10 cellular contexts compared by ENCODE assay signal in the genomic region with DNA sequence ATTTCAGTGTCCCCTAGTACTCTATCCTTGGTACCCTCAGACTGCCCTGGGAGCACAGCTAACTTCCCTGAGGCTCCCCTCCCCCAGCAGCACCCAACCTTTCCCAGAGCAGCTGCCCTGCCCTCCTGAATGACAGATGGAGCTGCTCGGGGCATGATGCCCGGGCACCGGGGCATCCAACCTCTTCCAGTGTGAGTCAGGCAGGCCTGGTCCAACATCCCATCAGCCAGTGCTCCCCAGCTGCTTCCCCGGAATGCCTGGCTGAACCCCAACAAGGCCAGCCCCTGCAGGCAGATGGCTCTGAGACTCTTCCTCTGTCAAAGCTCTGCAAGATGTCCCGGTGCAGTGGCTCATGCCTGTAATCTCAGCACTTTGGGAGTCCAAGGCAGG. TPM values are rescaled to one million over a fixed set of nuclear protein-coding genes. Genes with fewer than 3 reads are reported as not detected.
DNase-seq lines count a peak whose midpoint lies in the region; TF ChIP-seq lines count a peak whose summit lies in the region.
"Had no signal": no experiment of that assay in that cellular context is flagged by ENCODE, and none has a peak within 500 bp of the region (broad histone marks: within the 10 kb centered on the region; RNA-seq: fewer than 3 reads in every experiment).

No MANE protein-coding gene starts in this region.

- H3K9me3 ChIP-seq in mammary epithelial cell (replicated peaks; ENCODE audit: insufficient read depth, low read length) = no peaks in the 10 kb centered on the region

- intact Hi-C loops in mammary epithelial cell (cut with micrococcal nuclease) = no loop called here

- no TSS peak for BruUV-seq in mammary epithelial cell (replicated peaks; lab: Mats Ljungman, UMichigan)

- CTCF ChIA-PET in mammary epithelial cell (lab: Charles Lee; ENCODE audit: low non-redundant PET) = no interaction called here

- H3K79me2 ChIP-seq in mammary epithelial cell (ENCODE audit: insufficient read depth, low read length) (no peaks in the 10 kb centered on the region), mesendoderm (ENCODE audit: control insufficient read depth, insufficient read depth, low read length) (no peaks in the 10 kb centered on the region)

- DNase-seq in AG10803 (ENCODE audit: low read depth) (peak; percentile 77), HT1080 (ENCODE audit: low read depth) (peak; percentile 37), mammary epithelial cell (peak; percentile 67), mesendoderm (no peak), LoVo (ENCODE audit: low spot score) (no peak), DMS79 treated with DMSO at 0.1 percent for 48 hours (lab: John Stamatoyannopoulos, UW) (no peak), SKM-1 treated with dmso at 0.1 percent for 144 hours (lab: John Stamatoyannopoulos, UW; ENCODE audit: unreplicated experiment) (no peak)
- DNase-seq in activated T-cell treated with anti-CD3 and anti-CD28 coated beads, Interleukin-2, amount 50 U/mL, for 1 hour = no peak
- DNase-seq: activated CD4-positive, alpha-beta memory T cell treated with anti-CD3 and anti-CD28 coated beads, Interleukin-2, amount 10 ng/mL, durations not matched to agents 7 days and 5 days; NCI-H748 treated with DMSO at 0.1 percent for 48 hours had no signal

- WGBS in mammary epithelial cell (ENCODE audit: low coverage, missing lambda C conversion rate) = 3% methylated on average over 5 of the region's 5 CpGs
- WGBS in mesendoderm (ENCODE audit: extremely low coverage, insufficient coverage, low lambda C conversion rate) = no CpG with 5 or more reads among the region's 5 CpGs

- peak overlapping the region; percentile 15 for H3K56ac ChIP-seq in mesendoderm (ENCODE audit: low read length)

- H2AFZ ChIP-seq in mammary epithelial cell (ENCODE audit: low read depth, low read length) = peak overlapping the region; percentile 69

- no peak overlapping the region for H3K23ac ChIP-seq in mesendoderm (ENCODE audit: low read length)

- H3K9ac ChIP-seq in mammary epithelial cell (ENCODE audit: insufficient read depth, low read length) = no peak overlapping the region
- no peak overlapping the region for H3K9ac ChIP-seq in mesendoderm (ENCODE audit: low read length)

- no peaks in the 10 kb centered on the region for H4K20me1 ChIP-seq in mammary epithelial cell (ENCODE audit: insufficient read depth, low read length)

- H3K27me3 ChIP-seq in mammary epithelial cell (ENCODE audit: insufficient read depth, low read length) (no peaks in the 10 kb centered on the region), mesendoderm (ENCODE audit: insufficient read depth, low read length, poor library complexity) (no peaks in the 10 kb centered on the region)

- TF ChIP-seq CTCF in AG10803 (conservative IDR thresholded peaks at IDR 0.05; ENCODE audit: low read length) (no peak), mammary epithelial cell (conservative IDR thresholded peaks at IDR 0.05 in 1 of 2, IDR thresholded peaks at IDR 0.05 in 1 of 2; ENCODE audit: extremely low read depth in 1 of 2, insufficient read depth in 1 of 2, low read depth in 1 of 2, low read length in 2 of 2) (no peak)

- H3K4me3 ChIP-seq in AG10803 (ENCODE audit: low read length) (no peak overlapping the region), mammary epithelial cell (replicated peaks in 1 of 3; ENCODE audit: insufficient read depth in 1 of 3, low read depth in 2 of 3, low read length in 3 of 3) (no peak overlapping the region), mesendoderm (ENCODE audit: low read length) (no peak overlapping the region)

- H2AK5ac ChIP-seq in mesendoderm (ENCODE audit: low read length) = no peak overlapping the region

- no peak overlapping the region for H2BK15ac ChIP-seq in mesendoderm (replicated peaks; ENCODE audit: low read depth)

- H3K18ac ChIP-seq in mesendoderm (ENCODE audit: low read length) = no peak overlapping the region

- in situ Hi-C loops in mammary epithelial cell (cut with MboI; ENCODE audit: low sequenced_read_pairs in 2 of 2) = loop anchor here in 1 of 2 donors (10.0 kb wide), 1 partner anchor 195 kb away; a partner anchor contains a TSS

- no peaks in the 10 kb centered on the region for H3K79me1 ChIP-seq in mesendoderm (ENCODE audit: low read length)

- H2BK5ac ChIP-seq in mesendoderm (ENCODE audit: low read length) = no peak overlapping the region

- no peak overlapping the region for H3K4ac ChIP-seq in mesendoderm (ENCODE audit: low read depth, low read length)

- H2BK120ac ChIP-seq in mesendoderm (ENCODE audit: low read depth, low read length) = no peak overlapping the region

- H3K4me1 ChIP-seq in mammary epithelial cell (ENCODE audit: insufficient read depth, low read length) = peaks cover 31% of the 10 kb centered on the region
- H3K4me1 ChIP-seq in mesendoderm (ENCODE audit: control insufficient read depth, low read depth, low read length) = no peaks in the 10 kb centered on the region

- H3K36me3 ChIP-seq in mammary epithelial cell (ENCODE audit: insufficient read depth, low read length) (no peaks in the 10 kb centered on the region), mesendoderm (ENCODE audit: control insufficient read depth, insufficient read depth, low read length) (no peaks in the 10 kb centered on the region)

- peak overlapping the region; percentile 65 for H3K4me2 ChIP-seq in mammary epithelial cell (ENCODE audit: insufficient read depth, low read depth, low read length)
- H3K4me2 ChIP-seq in mesendoderm (ENCODE audit: low read length) = no peak overlapping the region

- peak overlapping the region; percentile 56 for H3K27ac ChIP-seq in mammary epithelial cell (ENCODE audit: insufficient read depth, low read depth, low read length)
- H3K27ac ChIP-seq in mesendoderm (ENCODE audit: low read depth, low read length) = no peak overlapping the region

- no peak overlapping the region for H4K5ac ChIP-seq in mesendoderm (ENCODE audit: low read length)

- dilution Hi-C loops in mammary epithelial cell (cut with HindIII; ENCODE audit: low sequenced_read_pairs) = no loop called here

- no peak overlapping the region for H4K8ac ChIP-seq in mesendoderm (ENCODE audit: low read depth, low read length)

RNA-seq across cellular contexts. Expression of a gene that starts 11.9 kb away (rescaled TPM):
- total RNA-seq in HT1080 (2014; rRNA removed; shearing (Covaris generic)) = 0.71 TPM in 1 of 2 replicates, not detected in the other
- 1.2 and 2.0 TPM in 2 replicates for polyA plus RNA-seq in HT1080 (2015; cell fraction: cytosol; rRNA removed)
- 1.00 and 2.7 TPM in 2 replicates for polyA plus RNA-seq in HT1080 (2015; cell fraction: nucleus; rRNA removed)
- 1 to 10 TPM in 1 of 2 donors, under 1 TPM in 1; 0.64 to 1.5 TPM for total RNA-seq in mammary epithelial cell
- 1.8 TPM for polyA plus RNA-seq in mammary epithelial cell
- polyA minus RNA-seq in mammary epithelial cell = not detected
- 1.3 TPM for polyA plus RNA-seq in mesendoderm (2013, experiment 1 of 2)
- 1.3 TPM for polyA plus RNA-seq in mesendoderm (2013, experiment 2 of 2)

RNA-seq across cellular contexts. Expression of a gene that starts 22.6 kb away (rescaled TPM):
- total RNA-seq in HT1080 (2014; rRNA removed; shearing (Covaris generic)) = not detected in 2 replicates
- polyA plus RNA-seq in HT1080 (2015; cell fraction: cytosol; rRNA removed) = not detected in 2 replicates
- not detected in 2 replicates for polyA plus RNA-seq in HT1080 (2015; cell fraction: nucleus; rRNA removed)
- not detected for total RNA-seq in mammary epithelial cell
- 0.08 TPM for polyA plus RNA-seq in mammary epithelial cell
- polyA minus RNA-seq in mammary epithelial cell = not detected
- 0.01 TPM for polyA plus RNA-seq in mesendoderm (2013, experiment 1 of 2)
- polyA plus RNA-seq in mesendoderm (2013, experiment 2 of 2) = 0.03 TPM
- total RNA-seq: activated CD4-positive, alpha-beta memory T cell treated with anti-CD3 and anti-CD28 coated beads, Interleukin-2, amount 10 ng/mL, durations not matched to agents 7 days and 5 days had no signal

Comparison
In these comparisons a context has a peak if more than half of its experiments do, and no peak if none do; other contexts are left out.
1. DNase-seq: peak in AG10803 (single experiment), HT1080 (single experiment) and mammary epithelial cell (single experiment); none in mesendoderm (single experiment), LoVo (single experiment), DMS79 treated with DMSO at 0.1 percent for 48 hours (single experiment), SKM-1 treated with dmso at 0.1 percent for 144 hours (single experiment) and activated T-cell treated with anti-CD3 and anti-CD28 coated beads, Interleukin-2, amount 50 U/mL, for 1 hour (single experiment).